ENCODE assay signal across 8 cellular contexts in the genomic region with DNA sequence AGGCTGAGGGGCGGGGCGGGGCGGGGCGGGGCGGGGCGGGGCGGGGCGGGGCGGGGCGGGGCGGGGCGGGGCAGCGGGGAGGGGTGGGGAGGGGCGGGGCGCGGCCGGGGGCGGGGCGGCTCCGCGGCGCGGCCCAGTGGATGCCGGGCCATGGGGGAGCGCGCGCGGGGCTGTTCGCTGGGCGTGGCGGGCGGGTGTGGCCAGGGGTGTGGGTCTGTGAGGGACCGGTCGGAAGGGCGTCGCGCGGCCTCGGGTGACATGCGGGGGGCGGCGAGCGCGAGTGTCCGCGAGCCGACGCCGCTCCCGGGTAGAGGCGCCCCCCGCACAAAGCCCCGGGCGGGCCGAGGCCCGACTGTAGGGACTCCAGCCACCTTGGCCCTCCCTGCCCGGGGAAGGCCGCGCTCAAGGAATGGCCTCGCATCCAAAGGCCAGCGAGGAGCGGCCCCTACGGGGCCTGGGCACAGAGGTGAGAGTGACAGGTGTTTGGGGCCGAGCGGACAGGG. TPM values are rescaled to one million over a fixed set of nuclear protein-coding genes. Genes with fewer than 3 reads are reported as not detected.
DNase-seq lines count a peak whose midpoint lies in the region; ATAC-seq and TF ChIP-seq lines count a peak whose summit lies in the region.

A gene (plus strand): TSS at position 188 of the 503 bp plus-strand sequence. CDS start 71 bp downstream, at position 259.

- peaks cover 17% of the 10 kb centered on the region for H3K4me1 Mint-ChIP-seq in activated CD4-positive, alpha-beta memory T cell treated with anti-CD3 and anti-CD28 coated beads, Interleukin-2, amount 10 ng/mL, durations not matched to agents 7 days and 5 days

- peak; percentile 69 to 70 for DNase-seq in AML-193 (lab: John Stamatoyannopoulos, UW)
- DNase-seq in MG63, result peak; percentile 71
- DNase-seq in activated CD4-positive, alpha-beta memory T cell treated with anti-CD3 and anti-CD28 coated beads, Interleukin-2, amount 10 ng/mL, durations not matched to agents 7 days and 5 days, result no peak
- no peak for DNase-seq in fibroblast of pulmonary artery (ENCODE audit: low read depth)
- DNase-seq in vagina (ENCODE audit: extremely low spot score in 2 of 2), result no peak
- DNase-seq in mesenteric fat pad (ENCODE audit: low spot score), result no peak

- H3K4me1 ChIP-seq in neuron (ENCODE audit: insufficient read depth, low read length) (peaks cover 10% of the 10 kb centered on the region), vagina (peaks cover 17% of the 10 kb centered on the region)

- H3K9me3 ChIP-seq in MG63 (peaks cover 27% of the 10 kb centered on the region), neuron (ENCODE audit: low read length) (peaks cover 46% of the 10 kb centered on the region), vagina (peaks cover 29% of the 10 kb centered on the region)

- H3K36me3 ChIP-seq in MG63 (no peaks in the 10 kb centered on the region; the same call in 1 of the 2 replicates), neuron (ENCODE audit: insufficient read depth, low read length) (peaks cover 31% of the 10 kb centered on the region), vagina (peaks cover 0 to 23% of the 10 kb centered on the region in 2 donors)

- peak; percentile 52 for ATAC-seq in GM19463 (IDR thresholded peaks at IDR 0.05; ENCODE audit: unreplicated experiment)

- no peaks in the 10 kb centered on the region for H3K27me3 Mint-ChIP-seq in activated CD4-positive, alpha-beta memory T cell treated with anti-CD3 and anti-CD28 coated beads, Interleukin-2, amount 10 ng/mL, durations not matched to agents 7 days and 5 days

- H3K9me3 Mint-ChIP-seq in activated CD4-positive, alpha-beta memory T cell treated with anti-CD3 and anti-CD28 coated beads, Interleukin-2, amount 10 ng/mL, durations not matched to agents 7 days and 5 days, result peaks cover 64% of the 10 kb centered on the region

- peak within 1 kb of the TSS; percentile 76 for H3K4me3 ChIP-seq in MG63
- H3K4me3 ChIP-seq in fibroblast of pulmonary artery (replicated peaks; ENCODE audit: low read depth, low read length), result peak within 1 kb of the TSS; percentile 81
- H3K4me3 ChIP-seq in neuron (ENCODE audit: low read length), result peak within 1 kb of the TSS; percentile 100
- peak within 1 kb of the TSS; percentile 79 to 87 for H3K4me3 ChIP-seq in vagina

- peak within 1 kb of the TSS; percentile 92 for H3K27ac Mint-ChIP-seq in activated CD4-positive, alpha-beta memory T cell treated with anti-CD3 and anti-CD28 coated beads, Interleukin-2, amount 10 ng/mL, durations not matched to agents 7 days and 5 days

- CTCF ChIA-PET in activated CD4-positive, alpha-beta memory T cell treated with anti-CD3 and anti-CD28 coated beads, Interleukin-2, amount 10 ng/mL, durations not matched to agents 7 days and 5 days (lab: Charles Lee), result interaction anchor here (1.0 kb wide), 1 partner anchor 146 kb away, joined by 3 read pairs; no protein-coding TSS in a partner anchor

- POLR2A ChIA-PET in activated CD4-positive, alpha-beta memory T cell treated with anti-CD3 and anti-CD28 coated beads, Interleukin-2, amount 10 ng/mL, durations not matched to agents 7 days and 5 days (lab: Charles Lee), result no interaction called here

- peak within 1 kb of the TSS; percentile 99 for H2AFZ ChIP-seq in neuron (ENCODE audit: low read depth, low read length)

- peaks cover 46% of the 10 kb centered on the region for H3K36me3 Mint-ChIP-seq in activated CD4-positive, alpha-beta memory T cell treated with anti-CD3 and anti-CD28 coated beads, Interleukin-2, amount 10 ng/mL, durations not matched to agents 7 days and 5 days (ENCODE audit: low read depth)

- H3K27me3 ChIP-seq in MG63 (no peaks in the 10 kb centered on the region), neuron (ENCODE audit: insufficient read depth, low read length) (no peaks in the 10 kb centered on the region), vagina (no peaks in the 10 kb centered on the region)

- H3K27ac ChIP-seq in vagina, result peak within 1 kb of the TSS; percentile 88

- TF ChIP-seq POLR2A in vagina (IDR thresholded peaks at IDR 0.05), result no peak

- TF ChIP-seq CTCF in fibroblast of pulmonary artery (IDR thresholded peaks at IDR 0.05; ENCODE audit: low read length, missing control alignments), result no peak
- TF ChIP-seq CTCF in vagina (IDR thresholded peaks at IDR 0.05), result no peak

- intact Hi-C loops in vagina (cut with DNase I), result no loop called here

- peak within 1 kb of the TSS; percentile 82 for H3K4me3 Mint-ChIP-seq in activated CD4-positive, alpha-beta memory T cell treated with anti-CD3 and anti-CD28 coated beads, Interleukin-2, amount 10 ng/mL, durations not matched to agents 7 days and 5 days

RNA-seq across cellular contexts. Expression of the gene that starts here (rescaled TPM):
- 1.8 and 8.4 TPM in 2 replicates for total RNA-seq in MG63 (2014; rRNA removed; shearing (Covaris generic); ENCODE audit: low replicate concordance)
- total RNA-seq in activated CD4-positive, alpha-beta memory T cell treated with anti-CD3 and anti-CD28 coated beads, Interleukin-2, amount 10 ng/mL, durations not matched to agents 7 days and 5 days, result 1 to 10 TPM; 3.1 to 3.8 TPM
- total RNA-seq in vagina, result 7.1 TPM
- 5.6 TPM for total RNA-seq in mesenteric fat pad

Comparison
In these comparisons a context has a peak if more than half of its experiments do, and no peak if none do; other contexts are left out.
1. DNase-seq: peak in AML-193 (2 of 2) and MG63 (single experiment); none in activated CD4-positive, alpha-beta memory T cell treated with anti-CD3 and anti-CD28 coated beads, Interleukin-2, amount 10 ng/mL, durations not matched to agents 7 days and 5 days (single experiment), fibroblast of pulmonary artery (single experiment), vagina (0 of 2) and mesenteric fat pad (single experiment).
2. Peak in every context shown above with its lines, with median percentiles within 50 percentile points of each other: H3K4me3 ChIP-seq.